Comparison of ENCODE assay signal across 8 cellular contexts in the genomic region with DNA sequence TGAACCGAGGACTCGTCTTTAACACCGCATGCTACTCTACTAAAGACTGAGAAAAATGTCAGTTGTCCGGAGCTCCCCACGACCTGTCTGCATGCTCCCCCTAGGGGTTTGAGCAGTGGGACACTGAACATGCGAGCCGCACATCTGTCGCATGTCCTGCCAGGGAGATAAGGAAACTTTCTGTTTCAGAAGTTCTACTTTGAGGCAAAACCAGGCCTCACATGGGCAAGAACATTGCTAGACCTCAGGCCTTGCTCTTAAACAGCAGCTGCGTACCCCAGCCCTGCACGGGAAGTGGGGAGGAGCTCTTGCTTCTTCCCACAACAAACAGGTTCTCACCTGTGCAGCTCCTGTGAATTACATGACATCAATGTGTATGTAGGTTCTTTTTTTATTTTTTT. TPM values are rescaled to one million over a fixed set of nuclear protein-coding genes. Genes with fewer than 3 reads are reported as not detected.
DNase-seq lines count a peak whose midpoint lies in the region; ATAC-seq and TF ChIP-seq lines count a peak whose summit lies in the region.

No MANE protein-coding gene starts in this region.

- H3K9me3 ChIP-seq in Peyer's patch: no peaks in the 10 kb centered on the region

- ATAC-seq in GM21786 (IDR thresholded peaks at IDR 0.05; ENCODE audit: unreplicated experiment): peak; percentile 39
- ATAC-seq in left ventricle myocardium superior: no peak

- no peak for TF ChIP-seq POLR2A in Peyer's patch (IDR thresholded peaks at IDR 0.05)

- peaks cover 0 to 47% (median 12%) of the 10 kb centered on the region in 4 donors for H3K4me1 ChIP-seq in Peyer's patch

- H3K4me3 ChIP-seq in Peyer's patch (peak overlapping the region in 1 of 4 donors; percentile 7), foreskin fibroblast (ENCODE audit: low read depth in 1 of 2, low read length in 2 of 2) (no peak overlapping the region)

- TF ChIP-seq CTCF in GM12873 (IDR thresholded peaks at IDR 0.05; ENCODE audit: insufficient read depth, low read depth, low read length, missing control alignments) (peak; percentile 55), Peyer's patch (IDR thresholded peaks at IDR 0.05) (peak in 5 of 6 experiments; percentile 5 to 38 (median 28)), foreskin fibroblast (IDR thresholded peaks at IDR 0.05; ENCODE audit: low read depth, low read length) (no peak)

- H3K27ac ChIP-seq in Peyer's patch: peak overlapping the region in 3 of 4 donors; percentile 52 to 84 (median 83)

- intact Hi-C loops in left ventricle myocardium superior (cut with micrococcal nuclease): no loop called here

- peak in 2 of 3 donors; percentile 85 to 93 for DNase-seq in Peyer's patch
- peak; percentile 91 for DNase-seq in central memory CD4-positive, alpha-beta T cell
- no peak for DNase-seq in left ventricle myocardium superior
- DNase-seq in foreskin fibroblast: no peak
- DNase-seq in DMS79 treated with DMSO at 0.1 percent for 48 hours (lab: John Stamatoyannopoulos, UW): no peak
- no peak for DNase-seq in medulla oblongata (ENCODE audit: extremely low spot score)

- no peaks in the 10 kb centered on the region for H3K27me3 ChIP-seq in Peyer's patch

- H3K36me3 ChIP-seq in Peyer's patch: no peaks in the 10 kb centered on the region

RNA-seq across cellular contexts. Expression of gene HERPUD2, which starts 30.3 kb away (rescaled TPM):
- 10 to 100 TPM; 20.1 to 31.5 (median 26.8) TPM for total RNA-seq in Peyer's patch
- total RNA-seq in left ventricle myocardium superior: 15.0 TPM

Comparison
In these comparisons a context has a peak if more than half of its experiments do, and no peak if none do; other contexts are left out.
1. DNase-seq: peak in Peyer's patch (2 of 3) and central memory CD4-positive, alpha-beta T cell (single experiment); none in left ventricle myocardium superior (single experiment), foreskin fibroblast (0 of 2), DMS79 treated with DMSO at 0.1 percent for 48 hours (single experiment) and medulla oblongata (single experiment).